In the genomic region with DNA sequence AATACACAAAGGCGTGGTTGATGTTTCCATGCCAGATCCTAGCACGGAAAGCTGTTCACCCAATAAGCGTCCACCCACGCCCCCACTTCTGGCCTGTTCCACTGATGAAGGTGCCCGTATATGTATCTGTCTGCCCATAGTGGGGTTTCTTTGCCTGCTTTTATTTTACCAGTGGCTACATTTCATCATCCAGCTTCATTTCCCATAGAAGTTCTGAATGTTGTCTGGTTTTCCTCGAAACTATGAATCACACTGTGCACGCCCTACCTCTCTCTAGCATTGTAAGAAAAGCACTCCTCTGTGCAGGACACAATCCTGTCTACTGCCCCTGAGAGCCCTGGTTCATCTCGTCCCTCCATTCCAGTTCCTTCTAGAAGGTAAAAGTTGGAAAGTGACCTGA, we compare ENCODE assay signal across 26 cellular contexts. TPM values are rescaled to one million over a fixed set of nuclear protein-coding genes. Genes with fewer than 3 reads are reported as not detected.
DNase-seq lines count a peak whose midpoint lies in the region; ATAC-seq and TF ChIP-seq lines count a peak whose summit lies in the region.
"Had no signal": no experiment of that assay in that cellular context is flagged by ENCODE, and none has a peak within 500 bp of the region (broad histone marks: within the 10 kb centered on the region; RNA-seq: fewer than 3 reads in every experiment).

No MANE protein-coding gene starts in this region.

- H3K4me1 ChIP-seq in PC-3 (ENCODE audit: insufficient read depth, low read length), result peaks cover 9% of the 10 kb centered on the region

- 0 out of 2 replicates have a peak overlapping the region, but pooled peaks have one; percentile 9 for H3K4me2 ChIP-seq in PC-3 (ENCODE audit: low read length)

- DNase-seq in PC-3, result peak; percentile 30
- DNase-seq in cardiac fibroblast (ENCODE audit: low read depth in 2 of 2), result peak; percentile 64 to 69
- DNase-seq in fibroblast of pulmonary artery (ENCODE audit: low read depth), result peak; percentile 73
- DNase-seq in stimulated activated effector memory CD8-positive, alpha-beta T cell treated with anti-CD3 and anti-CD28 coated beads, Interleukin-12 subunit alpha, Interleukin-12 subunit beta, amount 100 ng/mL, for 72 hours (ENCODE audit: low spot score in 2 of 2), result no peak
- no peak for DNase-seq in ecto neural progenitor cell (ENCODE audit: low spot score)
- DNase-seq in activated CD4-positive, alpha-beta T cell treated with anti-CD3 and anti-CD28 coated beads, Interleukin-2, amount 50 U/mL, for 48 hours, result no peak
- no peak for DNase-seq in T-helper 1 cell
- DNase-seq: activated CD4-positive, CD25-positive, alpha-beta regulatory T cell treated with anti-CD3 and anti-CD28 coated beads, Interleukin-2, amount 50 U/mL, for 72 hours; activated CD8-positive, alpha-beta T cell treated with anti-CD3 and anti-CD28 coated beads, Interleukin-2, amount 10 ng/mL, durations not matched to agents 7 days and 5 days; aorta; Calu3; central memory CD4-positive, alpha-beta T cell; DND-41; gastrocnemius medialis; H9; IMR-90; naive B cell; NCI-H1417; NCI-H2081 treated with DMSO at 0.1 percent for 48 hours; NCI-H226 had no signal

- H3K27me3 ChIP-seq in PC-3 (ENCODE audit: low read length), result no peaks in the 10 kb centered on the region; the same call in 1 of the 2 replicates
- H3K27me3 ChIP-seq: gastrocnemius medialis, SJSA1 had no signal

- no peak overlapping the region for H2AFZ ChIP-seq in PC-3 (ENCODE audit: low read length)

- H3K79me2 ChIP-seq in PC-3 (ENCODE audit: low read length), result no peaks in the 10 kb centered on the region

- H3K4me3 ChIP-seq in PC-3 (ENCODE audit: low read length) (no peak overlapping the region), cardiac fibroblast (replicated peaks in 1 of 2; ENCODE audit: low read depth in 2 of 2, low read length in 2 of 2) (no peak overlapping the region), fibroblast of pulmonary artery (replicated peaks; ENCODE audit: low read depth, low read length) (no peak overlapping the region)
- H3K4me3 ChIP-seq: dorsolateral prefrontal cortex, gastrocnemius medialis, SJSA1 had no signal

- no peaks in the 10 kb centered on the region for H3F3A ChIP-seq in PC-3 (ENCODE audit: low read length, unreplicated experiment)

- H3K9ac ChIP-seq in PC-3 (ENCODE audit: low read length), result no peak overlapping the region

- BruUV-seq in PC-3 (replicated peaks; lab: Mats Ljungman, UMichigan), result no TSS peak

- peak overlapping the region; percentile 72 for H3K27ac Mint-ChIP-seq in stimulated activated effector memory CD8-positive, alpha-beta T cell treated with anti-CD3 and anti-CD28 coated beads, Interleukin-12 subunit alpha, Interleukin-12 subunit beta, amount 100 ng/mL, for 72 hours
- H3K27ac Mint-ChIP-seq: activated CD8-positive, alpha-beta T cell treated with anti-CD3 and anti-CD28 coated beads, Interleukin-2, amount 10 ng/mL, durations not matched to agents 7 days and 5 days; activated naive CD8-positive, alpha-beta T cell; H9; naive B cell; type B pancreatic cell had no signal

- no peaks in the 10 kb centered on the region for H4K20me1 ChIP-seq in PC-3 (ENCODE audit: low read length)

- TF ChIP-seq CTCF in PC-3 (conservative IDR thresholded peaks at IDR 0.05; ENCODE audit: low read depth, low read length) (no peak), cardiac fibroblast (IDR thresholded peaks at IDR 0.05; ENCODE audit: low read depth, low read length) (no peak), fibroblast of pulmonary artery (IDR thresholded peaks at IDR 0.05; ENCODE audit: low read length, missing control alignments) (no peak)

- H3K4me3 Mint-ChIP-seq in stimulated activated effector memory CD8-positive, alpha-beta T cell treated with anti-CD3 and anti-CD28 coated beads, Interleukin-12 subunit alpha, Interleukin-12 subunit beta, amount 100 ng/mL, for 72 hours, result no peak overlapping the region
- H3K4me3 Mint-ChIP-seq: activated CD8-positive, alpha-beta T cell treated with anti-CD3 and anti-CD28 coated beads, Interleukin-2, amount 10 ng/mL, durations not matched to agents 7 days and 5 days; activated naive CD8-positive, alpha-beta T cell; H9; type B pancreatic cell had no signal

- POLR2A ChIA-PET in PC-3 (lab: Charles Lee; ENCODE audit: unreplicated experiment), result no interaction called here

- ATAC-seq in PC-3, result no peak
- no peak for ATAC-seq in stimulated activated effector memory CD8-positive, alpha-beta T cell treated with anti-CD3 and anti-CD28 coated beads, Interleukin-12 subunit alpha, Interleukin-12 subunit beta, amount 100 ng/mL, for 72 hours
- ATAC-seq: activated CD8-positive, alpha-beta T cell treated with anti-CD3 and anti-CD28 coated beads, Interleukin-2, amount 10 ng/mL, durations not matched to agents 7 days and 5 days; gastrocnemius medialis had no signal

- CTCF ChIA-PET in PC-3 (lab: Charles Lee), result interaction anchor here (0.7 kb wide), 1 partner anchor 403 kb away, joined by 3 read pairs; no protein-coding TSS in a partner anchor

- intact Hi-C loops in PC-3 (cut with micrococcal nuclease), result no loop called here

- no peaks in the 10 kb centered on the region for H3K9me3 Mint-ChIP-seq in stimulated activated effector memory CD8-positive, alpha-beta T cell treated with anti-CD3 and anti-CD28 coated beads, Interleukin-12 subunit alpha, Interleukin-12 subunit beta, amount 100 ng/mL, for 72 hours
- H3K9me3 Mint-ChIP-seq: H9, naive B cell, type B pancreatic cell had no signal

- no peaks in the 10 kb centered on the region for H3K9me3 ChIP-seq in PC-3 (ENCODE audit: low read length)
- H3K9me3 ChIP-seq: gastrocnemius medialis, SJSA1 had no signal

- no peaks in the 10 kb centered on the region for H3K9me2 ChIP-seq in PC-3 (replicated peaks; ENCODE audit: low read length)

- H3K36me3 ChIP-seq in PC-3 (ENCODE audit: low read depth, low read length), result no peaks in the 10 kb centered on the region
- H3K36me3 ChIP-seq: gastrocnemius medialis, SJSA1 had no signal

- H3K27ac ChIP-seq in PC-3 (ENCODE audit: low read length), result 0 out of 2 replicates have a peak overlapping the region, but pooled peaks have one; percentile 24
- H3K27ac ChIP-seq: dorsolateral prefrontal cortex, gastrocnemius medialis, SJSA1 had no signal

- no peaks in the 10 kb centered on the region for H3K36me3 Mint-ChIP-seq in stimulated activated effector memory CD8-positive, alpha-beta T cell treated with anti-CD3 and anti-CD28 coated beads, Interleukin-12 subunit alpha, Interleukin-12 subunit beta, amount 100 ng/mL, for 72 hours
- H3K36me3 Mint-ChIP-seq: activated naive CD8-positive, alpha-beta T cell; naive B cell; type B pancreatic cell had no signal

- H3K4me1 Mint-ChIP-seq in stimulated activated effector memory CD8-positive, alpha-beta T cell treated with anti-CD3 and anti-CD28 coated beads, Interleukin-12 subunit alpha, Interleukin-12 subunit beta, amount 100 ng/mL, for 72 hours, result no peaks in the 10 kb centered on the region

RNA-seq across cellular contexts. Expression of a gene that starts 8.8 kb away (rescaled TPM):
- total RNA-seq in PC-3 (2014; rRNA removed), result not detected in 2 replicates
- total RNA-seq: Calu3, H9, SJSA1 had no signal

RNA-seq across cellular contexts. Expression of a gene that starts 45.5 kb away (rescaled TPM):
- total RNA-seq in PC-3 (2014; rRNA removed), result 3.1 and 4.5 TPM in 2 replicates
- total RNA-seq: activated CD8-positive, alpha-beta T cell treated with anti-CD3 and anti-CD28 coated beads, Interleukin-2, amount 10 ng/mL, durations not matched to agents 7 days and 5 days; Calu3; IMR-90; T-helper 1 cell treated with Interleukin-12 subunit alpha and Interleukin-12 subunit beta and Interleukin-4 antibody, amounts not matched to agents 30 ng/mL and 1 ng/mL, for 36 hours had no signal

RNA-seq across cellular contexts. Expression of a gene that starts 59.8 kb away (rescaled TPM):
- not detected in 2 replicates for total RNA-seq in PC-3 (2014; rRNA removed)
- total RNA-seq: activated CD8-positive, alpha-beta T cell treated with anti-CD3 and anti-CD28 coated beads, Interleukin-2, amount 10 ng/mL, durations not matched to agents 7 days and 5 days; aorta; Calu3; gastrocnemius medialis; H9; IMR-90; omental fat pad; SJSA1; T-helper 1 cell treated with Interleukin-12 subunit alpha and Interleukin-12 subunit beta and Interleukin-4 antibody, amounts not matched to agents 30 ng/mL and 1 ng/mL, for 36 hours had no signal

Comparison
In these comparisons a context has a peak if more than half of its experiments do, and no peak if none do; other contexts are left out.
1. DNase-seq: peak in PC-3 (single experiment), cardiac fibroblast (2 of 2) and fibroblast of pulmonary artery (single experiment); none in stimulated activated effector memory CD8-positive, alpha-beta T cell treated with anti-CD3 and anti-CD28 coated beads, Interleukin-12 subunit alpha, Interleukin-12 subunit beta, amount 100 ng/mL, for 72 hours (0 of 2), ecto neural progenitor cell (single experiment), activated CD4-positive, alpha-beta T cell treated with anti-CD3 and anti-CD28 coated beads, Interleukin-2, amount 50 U/mL, for 48 hours (0 of 2) and T-helper 1 cell (0 of 5).